ENCODE assay signal across 13 cellular contexts in the genomic region with DNA sequence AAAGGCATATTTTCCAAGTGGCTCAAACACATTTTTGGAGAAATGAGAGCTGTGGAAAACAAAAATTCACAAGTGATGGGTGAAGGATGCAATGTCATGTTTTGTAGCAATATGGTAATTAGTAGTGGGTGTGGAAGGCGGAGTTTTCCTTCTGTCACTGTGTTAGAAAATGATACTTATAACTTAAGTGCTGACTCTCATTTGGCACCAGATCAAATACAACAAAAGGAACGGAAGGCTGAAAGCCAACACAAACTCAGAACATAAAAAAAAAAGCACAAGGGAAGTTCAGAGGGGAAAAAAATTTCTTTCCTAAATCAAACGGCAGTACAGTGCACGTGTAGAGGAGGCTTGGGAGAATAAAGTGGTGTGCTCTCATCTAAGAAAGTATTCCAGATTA. TPM values are rescaled to one million over a fixed set of nuclear protein-coding genes. Genes with fewer than 3 reads are reported as not detected.
DNase-seq lines count a peak whose midpoint lies in the region; ATAC-seq, FAIRE-seq and TF ChIP-seq lines count a peak whose summit lies in the region.
"Had no signal": no experiment of that assay in that cellular context is flagged by ENCODE, and none has a peak within 500 bp of the region (broad histone marks: within the 10 kb centered on the region; RNA-seq: fewer than 3 reads in every experiment).

A gene with protein sequence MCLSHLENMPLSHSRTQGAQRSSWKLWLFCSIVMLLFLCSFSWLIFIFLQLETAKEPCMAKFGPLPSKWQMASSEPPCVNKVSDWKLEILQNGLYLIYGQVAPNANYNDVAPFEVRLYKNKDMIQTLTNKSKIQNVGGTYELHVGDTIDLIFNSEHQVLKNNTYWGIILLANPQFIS (minus strand): TSS at position 77 of the 400 bp plus-strand sequence. CDS start 45 bp downstream, at position 32.

- H2AFZ ChIP-seq in endothelial cell of umbilical vein (ENCODE audit: low read depth, low read length): no peak within 1 kb of the TSS

- dilution Hi-C loops in endothelial cell of umbilical vein (cut with MboI; ENCODE audit: extremely low pct_ligation_motif_present, low sequenced_read_pairs): no loop called here

- no peak within 1 kb of the TSS for H3K4me3 Mint-ChIP-seq in activated T-cell treated with anti-CD3 and anti-CD28 coated beads, Interleukin-2, amount 50 U/mL, for 72 hours
- H3K4me3 Mint-ChIP-seq: activated T-cell treated with anti-CD3 and anti-CD28 coated beads, Interleukin-2, amount 50 U/mL, for 24 hours had no signal

- H3K4me2 ChIP-seq in endothelial cell of umbilical vein (ENCODE audit: insufficient read depth, low read length): peak within 1 kb of the TSS; percentile 71
- H3K4me2 ChIP-seq: KMS-11, smooth muscle cell had no signal

- H3K9me3 Mint-ChIP-seq in activated T-cell treated with anti-CD3 and anti-CD28 coated beads, Interleukin-2, amount 50 U/mL, for 72 hours: no peaks in the 10 kb centered on the region
- H3K9me3 Mint-ChIP-seq: activated T-cell treated with anti-CD3 and anti-CD28 coated beads, Interleukin-2, amount 50 U/mL, for 24 hours had no signal

- peak within 1 kb of the TSS; percentile 54 for H3K27ac ChIP-seq in endothelial cell of umbilical vein (ENCODE audit: insufficient read depth, low read depth, low read length)
- H3K27ac ChIP-seq: KMS-11 had no signal

- H3K9me1 ChIP-seq in endothelial cell of umbilical vein (replicated peaks; ENCODE audit: control insufficient read depth, extremely low read depth, insufficient read depth, low read length): no peaks in the 10 kb centered on the region

- H3K4me1 Mint-ChIP-seq in activated T-cell treated with anti-CD3 and anti-CD28 coated beads, Interleukin-2, amount 50 U/mL, for 72 hours (ENCODE audit: low read depth): peaks cover 5% of the 10 kb centered on the region

- CTCF ChIA-PET in endothelial cell of umbilical vein (lab: Charles Lee): interaction anchor here (0.8 to 2.0 kb wide), 8 partner anchors 11 to 308 kb away, joined by 3 to 11 read pairs (median 4); no protein-coding TSS in a partner anchor

- POLR2A ChIA-PET in endothelial cell of umbilical vein (lab: Charles Lee): interaction anchor here (0.7 to 1.5 kb wide), 4 partner anchors 103 to 156 kb away, joined by 3 to 7 read pairs (median 4); no protein-coding TSS in a partner anchor

- peak within 1 kb of the TSS; percentile 75 for H3K9ac ChIP-seq in endothelial cell of umbilical vein (replicated peaks; ENCODE audit: extremely low read depth, insufficient read depth, low read length)
- H3K9ac ChIP-seq: KMS-11 had no signal

- no peaks in the 10 kb centered on the region for H3K27me3 ChIP-seq in endothelial cell of umbilical vein (ENCODE audit: control insufficient read depth in 2 of 2, insufficient read depth in 2 of 2, low read length in 2 of 2)
- H3K27me3 ChIP-seq: BLaER1 treated with 17β-estradiol and CSF1 and Interleukin-3, amounts not matched to agents 10 nM and 100 nM had no signal

- no peaks in the 10 kb centered on the region for H3K9me3 ChIP-seq in endothelial cell of umbilical vein (replicated peaks; ENCODE audit: control insufficient read depth, insufficient read depth, low read length)
- H3K9me3 ChIP-seq: BLaER1 treated with 17β-estradiol and CSF1 and Interleukin-3, amounts not matched to agents 10 nM and 100 nM had no signal

- peak within 1 kb of the TSS in 2 of 3 experiments; percentile 1 to 63 for H3K4me3 ChIP-seq in endothelial cell of umbilical vein (replicated peaks in 1 of 3; ENCODE audit: insufficient read depth in 1 of 3, low read depth in 1 of 3, low read length in 3 of 3)
- H3K4me3 ChIP-seq: smooth muscle cell had no signal

- DNase-seq in COLO829 (ENCODE audit: low spot score) (peak; percentile 16), M059J (ENCODE audit: low read depth) (peak; percentile 70), endothelial cell of umbilical vein (ENCODE audit: low read depth, low spot score) (peak; percentile 96), lung microvascular endothelial cell (ENCODE audit: low read depth in 2 of 2) (peak; percentile 87 to 96), NK-92 (lab: John Stamatoyannopoulos, UW; ENCODE audit: unreplicated experiment) (no peak), nucleus accumbens (lab: John Stamatoyannopoulos, UW) (no peak), NCI-H774 (lab: John Stamatoyannopoulos, UW) (no peak)
- no peak for DNase-seq in activated T-cell treated with anti-CD3 and anti-CD28 coated beads, Interleukin-2, amount 50 U/mL, for 72 hours
- DNase-seq: activated T-cell treated with anti-CD3 and anti-CD28 coated beads, Interleukin-2, amount 50 U/mL, for 24 hours; NCI-H526 treated with DMSO at 0.1 percent for 48 hours had no signal

- FAIRE-seq in endothelial cell of umbilical vein (lab: Jason Lieb, UNC): peak; percentile 73

- no peak for TF ChIP-seq POLR2A in endothelial cell of umbilical vein (IDR thresholded peaks at IDR 0.05; ENCODE audit: low read depth, low read length)

- no peak within 1 kb of the TSS for H3K27ac Mint-ChIP-seq in activated T-cell treated with anti-CD3 and anti-CD28 coated beads, Interleukin-2, amount 50 U/mL, for 72 hours
- H3K27ac Mint-ChIP-seq: activated T-cell treated with anti-CD3 and anti-CD28 coated beads, Interleukin-2, amount 50 U/mL, for 24 hours had no signal

- H3K79me2 ChIP-seq in endothelial cell of umbilical vein (ENCODE audit: control insufficient read depth, insufficient read depth, low read length): peaks cover 11% of the 10 kb centered on the region

- H3K36me3 Mint-ChIP-seq in activated T-cell treated with anti-CD3 and anti-CD28 coated beads, Interleukin-2, amount 50 U/mL, for 72 hours (ENCODE audit: insufficient read depth in 2 of 2): no peaks in the 10 kb centered on the region

- peaks cover 10% of the 10 kb centered on the region for H3K27me3 Mint-ChIP-seq in activated T-cell treated with anti-CD3 and anti-CD28 coated beads, Interleukin-2, amount 50 U/mL, for 72 hours (ENCODE audit: low read depth)
- H3K27me3 Mint-ChIP-seq: activated T-cell treated with anti-CD3 and anti-CD28 coated beads, Interleukin-2, amount 50 U/mL, for 24 hours had no signal

- H3K4me1 ChIP-seq in endothelial cell of umbilical vein (ENCODE audit: control insufficient read depth, extremely low read depth, insufficient read depth, low read length): peaks cover 52% of the 10 kb centered on the region

- intact Hi-C loops in endothelial cell of umbilical vein (cut with micrococcal nuclease): loop anchor here (1.0 to 5.0 kb wide), 8 partner anchors 8 to 225 kb away; no protein-coding TSS in a partner anchor

- BruUV-seq in endothelial cell of umbilical vein (replicated peaks; lab: Mats Ljungman, UMichigan): no TSS peak

- H4K20me1 ChIP-seq in endothelial cell of umbilical vein (replicated peaks; ENCODE audit: control insufficient read depth, extremely low read depth, insufficient read depth, low read length): no peaks in the 10 kb centered on the region
- H4K20me1 ChIP-seq: BLaER1 treated with 17β-estradiol and CSF1 and Interleukin-3, amounts not matched to agents 10 nM and 100 nM had no signal

- no peak for ATAC-seq in activated T-cell treated with anti-CD3 and anti-CD28 coated beads, Interleukin-2, amount 50 U/mL, for 72 hours (replicated peaks in 1 of 2)

- no peak for TF ChIP-seq CTCF in endothelial cell of umbilical vein (IDR thresholded peaks at IDR 0.05; ENCODE audit: extremely low read depth in 1 of 2, insufficient read depth in 1 of 2, low read depth in 1 of 2, low read length in 2 of 2)

- no peaks in the 10 kb centered on the region for H3K36me3 ChIP-seq in endothelial cell of umbilical vein (ENCODE audit: control insufficient read depth in 2 of 2, extremely low read depth in 1 of 2, insufficient read depth in 2 of 2, low read length in 2 of 2)

TF ChIP-seq in endothelial cell of umbilical vein, 7 proteins besides CTCF, POLR2A, EP300 and RAD21:
- TF ChIP-seq POLR2AphosphoS5 (IDR thresholded peaks at IDR 0.05; ENCODE audit: insufficient read depth, low read depth, low read length): peak; percentile 69
- TF ChIP-seq GATA2 (IDR thresholded peaks at IDR 0.05; ENCODE audit: insufficient read depth, insufficient read length, low read depth, low read length): no peak

RNA-seq across cellular contexts. Expression of the gene that starts here (rescaled TPM):
- 11.5 and 14.2 TPM in 2 replicates for total RNA-seq in M059J (2014; rRNA removed; shearing (Covaris generic))
- total RNA-seq in endothelial cell of umbilical vein (39.4 and 39.9 TPM in 2 replicates), lung microvascular endothelial cell (4.2 and 50.3 TPM in 2 replicates)
- polyA plus RNA-seq in endothelial cell of umbilical vein: 13.0 and 15.3 TPM in 2 replicates
- 16.2 and 21.7 TPM in 2 replicates for polyA plus RNA-seq in endothelial cell of umbilical vein (2011; cell fraction: cytosol; rRNA removed)
- polyA plus RNA-seq in endothelial cell of umbilical vein (2011; cell fraction: nucleus; rRNA removed): 11.4 and 11.5 TPM in 2 replicates
- 17.0 and 34.3 TPM in 2 replicates for polyA plus RNA-seq in endothelial cell of umbilical vein (2012)
- polyA minus RNA-seq in endothelial cell of umbilical vein: 14.6 and 17.8 TPM in 2 replicates
- not detected for polyA minus RNA-seq in endothelial cell of umbilical vein (2011; cell fraction: cytosol; rRNA and poly(A)+ RNA removed)
- 11.3 and 13.7 TPM in 2 replicates for polyA minus RNA-seq in endothelial cell of umbilical vein (2011; cell fraction: nucleus; rRNA and poly(A)+ RNA removed)
- not detected for total RNA-seq in activated T-cell treated with anti-CD3 and anti-CD28 coated beads, Interleukin-2, amount 50 U/mL, for 72 hours
- total RNA-seq: smooth muscle cell had no signal

Comparison
In these comparisons a context has a peak if more than half of its experiments do, and no peak if none do; other contexts are left out.
1. DNase-seq: peak in COLO829 (single experiment), M059J (single experiment), endothelial cell of umbilical vein (single experiment) and lung microvascular endothelial cell (2 of 2); none in NK-92 (single experiment), nucleus accumbens (0 of 56), activated T-cell treated with anti-CD3 and anti-CD28 coated beads, Interleukin-2, amount 50 U/mL, for 72 hours (0 of 2) and NCI-H774 (single experiment).